ENCODE assay signal across 1 cellular context in genomic region chr12:9682508-9682907, GRCh38.
TF ChIP-seq lines count a peak whose summit lies in the region.

No MANE protein-coding gene starts in this region.

TF ChIP-seq in K562, 482 proteins besides CTCF, POLR2A, EP300 and RAD21:
- peak; percentile 71 for TF ChIP-seq ZNF146 (CRISPR knock-in tag; IDR thresholded peaks at IDR 0.05; ENCODE audit: unreplicated experiment)
TF ChIP-seq in K562: peak in this region for 1; not testable (repeated sequence) for 481.
